ENCODE assay signal across 1 cellular context in the genomic region with DNA sequence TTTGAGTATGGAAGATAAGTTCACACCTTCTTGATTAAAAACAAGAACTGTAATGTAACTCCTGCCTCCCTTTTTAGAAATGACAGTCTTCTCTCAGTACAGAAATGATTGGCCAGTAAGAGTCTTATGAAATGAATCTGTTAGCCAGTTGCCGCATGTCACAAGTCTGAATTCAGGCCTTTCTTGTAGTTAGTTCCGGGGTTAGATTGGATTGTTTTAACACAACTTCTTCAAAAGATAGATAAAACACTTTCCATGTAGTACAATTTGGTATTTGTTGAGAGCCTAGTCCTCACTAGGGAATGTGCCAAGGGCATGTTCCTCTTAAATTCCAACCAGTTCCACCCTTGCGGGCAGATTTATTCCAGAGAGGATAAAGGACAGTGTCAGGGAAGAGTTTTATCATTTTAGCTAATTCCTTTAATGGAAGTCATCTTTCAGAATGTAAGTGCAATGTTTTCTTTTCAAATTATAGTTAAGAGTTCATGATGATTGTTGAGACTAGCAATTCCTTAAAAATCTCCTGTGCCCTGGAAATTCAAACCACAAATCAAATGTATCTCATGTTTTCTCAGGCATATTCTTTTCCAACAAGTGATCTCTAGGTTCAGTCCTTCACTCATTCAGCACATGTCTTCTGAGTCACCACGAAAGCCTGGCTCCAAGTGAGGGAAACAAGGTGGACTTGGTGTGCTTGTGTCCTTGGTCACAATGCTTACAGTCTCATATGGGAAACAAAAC.
TF ChIP-seq lines count a peak whose summit lies in the region.

No MANE protein-coding gene starts in this region.

TF ChIP-seq in GM12878, 131 proteins besides CTCF, POLR2A, EP300 and RAD21 (continued from another document and continues in another):
- TF ChIP-seq, protein P1, sequence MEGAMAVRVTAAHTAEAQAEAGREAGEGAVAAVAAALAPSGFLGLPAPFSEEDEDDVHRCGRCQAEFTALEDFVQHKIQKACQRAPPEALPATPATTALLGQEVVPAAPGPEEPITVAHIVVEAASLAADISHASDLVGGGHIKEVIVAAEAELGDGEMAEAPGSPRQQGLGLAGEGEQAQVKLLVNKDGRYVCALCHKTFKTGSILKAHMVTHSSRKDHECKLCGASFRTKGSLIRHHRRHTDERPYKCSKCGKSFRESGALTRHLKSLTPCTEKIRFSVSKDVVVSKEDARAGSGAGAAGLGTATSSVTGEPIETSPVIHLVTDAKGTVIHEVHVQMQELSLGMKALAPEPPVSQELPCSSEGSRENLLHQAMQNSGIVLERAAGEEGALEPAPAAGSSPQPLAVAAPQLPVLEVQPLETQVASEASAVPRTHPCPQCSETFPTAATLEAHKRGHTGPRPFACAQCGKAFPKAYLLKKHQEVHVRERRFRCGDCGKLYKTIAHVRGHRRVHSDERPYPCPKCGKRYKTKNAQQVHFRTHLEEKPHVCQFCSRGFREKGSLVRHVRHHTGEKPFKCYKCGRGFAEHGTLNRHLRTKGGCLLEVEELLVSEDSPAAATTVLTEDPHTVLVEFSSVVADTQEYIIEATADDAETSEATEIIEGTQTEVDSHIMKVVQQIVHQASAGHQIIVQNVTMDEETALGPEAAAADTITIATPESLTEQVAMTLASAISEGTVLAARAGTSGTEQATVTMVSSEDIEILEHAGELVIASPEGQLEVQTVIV (IDR thresholded peaks at IDR 0.05; ENCODE audit: borderline replicate concordance, partially characterized antibody), result no peak
- TF ChIP-seq, protein P2, sequence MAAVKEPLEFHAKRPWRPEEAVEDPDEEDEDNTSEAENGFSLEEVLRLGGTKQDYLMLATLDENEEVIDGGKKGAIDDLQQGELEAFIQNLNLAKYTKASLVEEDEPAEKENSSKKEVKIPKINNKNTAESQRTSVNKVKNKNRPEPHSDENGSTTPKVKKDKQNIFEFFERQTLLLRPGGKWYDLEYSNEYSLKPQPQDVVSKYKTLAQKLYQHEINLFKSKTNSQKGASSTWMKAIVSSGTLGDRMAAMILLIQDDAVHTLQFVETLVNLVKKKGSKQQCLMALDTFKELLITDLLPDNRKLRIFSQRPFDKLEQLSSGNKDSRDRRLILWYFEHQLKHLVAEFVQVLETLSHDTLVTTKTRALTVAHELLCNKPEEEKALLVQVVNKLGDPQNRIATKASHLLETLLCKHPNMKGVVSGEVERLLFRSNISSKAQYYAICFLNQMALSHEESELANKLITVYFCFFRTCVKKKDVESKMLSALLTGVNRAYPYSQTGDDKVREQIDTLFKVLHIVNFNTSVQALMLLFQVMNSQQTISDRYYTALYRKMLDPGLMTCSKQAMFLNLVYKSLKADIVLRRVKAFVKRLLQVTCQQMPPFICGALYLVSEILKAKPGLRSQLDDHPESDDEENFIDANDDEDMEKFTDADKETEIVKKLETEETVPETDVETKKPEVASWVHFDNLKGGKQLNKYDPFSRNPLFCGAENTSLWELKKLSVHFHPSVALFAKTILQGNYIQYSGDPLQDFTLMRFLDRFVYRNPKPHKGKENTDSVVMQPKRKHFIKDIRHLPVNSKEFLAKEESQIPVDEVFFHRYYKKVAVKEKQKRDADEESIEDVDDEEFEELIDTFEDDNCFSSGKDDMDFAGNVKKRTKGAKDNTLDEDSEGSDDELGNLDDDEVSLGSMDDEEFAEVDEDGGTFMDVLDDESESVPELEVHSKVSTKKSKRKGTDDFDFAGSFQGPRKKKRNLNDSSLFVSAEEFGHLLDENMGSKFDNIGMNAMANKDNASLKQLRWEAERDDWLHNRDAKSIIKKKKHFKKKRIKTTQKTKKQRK (IDR thresholded peaks at IDR 0.05; ENCODE audit: low read depth, low read length), result no peak
- TF ChIP-seq SREBF1 (IDR thresholded peaks at IDR 0.05; ENCODE audit: low read length) (0 out of 2 replicates have a peak, but pooled peaks have one; percentile 23), ASH2L (IDR thresholded peaks at IDR 0.05; ENCODE audit: borderline replicate concordance, low read depth) (no peak), DPF2 (IDR thresholded peaks at IDR 0.05) (peak; percentile 82), NR2C2 (IDR thresholded peaks at IDR 0.05; ENCODE audit: borderline replicate concordance, control insufficient read depth, insufficient read length, low read depth) (no peak), BMI1 (IDR thresholded peaks at IDR 0.05; ENCODE audit: borderline replicate concordance) (peak; percentile 44; the same call in 1 of the 2 replicates), SP1 (IDR thresholded peaks at IDR 0.05; ENCODE audit: low read depth, low read length) (no peak), IRF4 (IDR thresholded peaks at IDR 0.05; ENCODE audit: low read depth, low read length) (peak; percentile 96), RELA (IDR thresholded peaks at IDR 0.05; ENCODE audit: borderline replicate concordance, partially characterized antibody) (peak; percentile 58), TARDBP (IDR thresholded peaks at IDR 0.05; ENCODE audit: borderline replicate concordance) (no peak), FOS (IDR thresholded peaks at IDR 0.05; ENCODE audit: borderline replicate concordance, extremely low read depth, insufficient read length) (no peak), KDM1A (IDR thresholded peaks at IDR 0.05; ENCODE audit: borderline replicate concordance) (no peak), PAX8 (IDR thresholded peaks at IDR 0.05) (no peak), NFYA (IDR thresholded peaks at IDR 0.05; ENCODE audit: borderline replicate concordance, low read depth, low read length) (no peak), BRCA1 (IDR thresholded peaks at IDR 0.05; ENCODE audit: low read depth, low read length) (no peak), GABPA (IDR thresholded peaks at IDR 0.05; ENCODE audit: low read depth) (peak; percentile 73), ZNF207 (IDR thresholded peaks at IDR 0.05; ENCODE audit: borderline replicate concordance) (no peak), FOXK2 (IDR thresholded peaks at IDR 0.05) (no peak), ZNF384 (IDR thresholded peaks at IDR 0.05; ENCODE audit: borderline replicate concordance, low read depth, low read length) (no peak), SREBF2 (IDR thresholded peaks at IDR 0.05; ENCODE audit: low read length) (no peak), IKZF1 (conservative IDR thresholded peaks at IDR 0.05) (peak; percentile 34; the same call in 1 of the 2 replicates), EGR1 (IDR thresholded peaks at IDR 0.05; ENCODE audit: borderline replicate concordance in 1 of 2, low read depth in 2 of 2, low read length in 2 of 2) (no peak), YBX1 (IDR thresholded peaks at IDR 0.05) (no peak), SUPT20H (IDR thresholded peaks at IDR 0.05; ENCODE audit: borderline replicate concordance, control insufficient read depth, low read depth, low read length) (no peak), TCF3 (IDR thresholded peaks at IDR 0.05; ENCODE audit: borderline replicate concordance, insufficient read depth, low read depth, low read length) (no peak), RFX5 (IDR thresholded peaks at IDR 0.05; ENCODE audit: low read depth, low read length) (no peak), JUNB (IDR thresholded peaks at IDR 0.05) (peak; percentile 99), KAT2A (conservative IDR thresholded peaks at IDR 0.05; ENCODE audit: control insufficient read depth, low read depth, low read length) (no peak), MEF2A (IDR thresholded peaks at IDR 0.05; ENCODE audit: insufficient read depth, low read depth, low read length) (peak; percentile 99), EED (IDR thresholded peaks at IDR 0.05; ENCODE audit: low read depth) (peak; percentile 56; the same call in 1 of the 2 replicates), CREB1 (IDR thresholded peaks at IDR 0.05; ENCODE audit: low read depth) (peak; percentile 47; the same call in 1 of the 2 replicates), HDGF (IDR thresholded peaks at IDR 0.05) (no peak), SIN3A (IDR thresholded peaks at IDR 0.05; ENCODE audit: low read depth, low read length) (no peak), MEF2B (IDR thresholded peaks at IDR 0.05; ENCODE audit: partially characterized antibody, poor library complexity, severe bottlenecking) (peak; percentile 69), ZNF217 (IDR thresholded peaks at IDR 0.05) (peak; percentile 89; the same call in 1 of the 2 replicates), SIX5 (IDR thresholded peaks at IDR 0.05; ENCODE audit: low read depth, low read length, severe bottlenecking) (peak; percentile 17)
- TF ChIP-seq, protein P3, sequence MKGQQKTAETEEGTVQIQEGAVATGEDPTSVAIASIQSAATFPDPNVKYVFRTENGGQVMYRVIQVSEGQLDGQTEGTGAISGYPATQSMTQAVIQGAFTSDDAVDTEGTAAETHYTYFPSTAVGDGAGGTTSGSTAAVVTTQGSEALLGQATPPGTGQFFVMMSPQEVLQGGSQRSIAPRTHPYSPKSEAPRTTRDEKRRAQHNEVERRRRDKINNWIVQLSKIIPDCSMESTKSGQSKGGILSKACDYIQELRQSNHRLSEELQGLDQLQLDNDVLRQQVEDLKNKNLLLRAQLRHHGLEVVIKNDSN (IDR thresholded peaks at IDR 0.05; ENCODE audit: borderline replicate concordance, extremely low read length, insufficient read depth, low read depth, low read length), result no peak
- TF ChIP-seq, protein P4, sequence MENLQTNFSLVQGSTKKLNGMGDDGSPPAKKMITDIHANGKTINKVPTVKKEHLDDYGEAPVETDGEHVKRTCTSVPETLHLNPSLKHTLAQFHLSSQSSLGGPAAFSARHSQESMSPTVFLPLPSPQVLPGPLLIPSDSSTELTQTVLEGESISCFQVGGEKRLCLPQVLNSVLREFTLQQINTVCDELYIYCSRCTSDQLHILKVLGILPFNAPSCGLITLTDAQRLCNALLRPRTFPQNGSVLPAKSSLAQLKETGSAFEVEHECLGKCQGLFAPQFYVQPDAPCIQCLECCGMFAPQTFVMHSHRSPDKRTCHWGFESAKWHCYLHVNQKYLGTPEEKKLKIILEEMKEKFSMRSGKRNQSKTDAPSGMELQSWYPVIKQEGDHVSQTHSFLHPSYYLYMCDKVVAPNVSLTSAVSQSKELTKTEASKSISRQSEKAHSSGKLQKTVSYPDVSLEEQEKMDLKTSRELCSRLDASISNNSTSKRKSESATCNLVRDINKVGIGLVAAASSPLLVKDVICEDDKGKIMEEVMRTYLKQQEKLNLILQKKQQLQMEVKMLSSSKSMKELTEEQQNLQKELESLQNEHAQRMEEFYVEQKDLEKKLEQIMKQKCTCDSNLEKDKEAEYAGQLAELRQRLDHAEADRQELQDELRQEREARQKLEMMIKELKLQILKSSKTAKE (IDR thresholded peaks at IDR 0.05; ENCODE audit: low read depth, poor library complexity, severe bottlenecking), result peak; percentile 68
- TF ChIP-seq, protein P5, sequence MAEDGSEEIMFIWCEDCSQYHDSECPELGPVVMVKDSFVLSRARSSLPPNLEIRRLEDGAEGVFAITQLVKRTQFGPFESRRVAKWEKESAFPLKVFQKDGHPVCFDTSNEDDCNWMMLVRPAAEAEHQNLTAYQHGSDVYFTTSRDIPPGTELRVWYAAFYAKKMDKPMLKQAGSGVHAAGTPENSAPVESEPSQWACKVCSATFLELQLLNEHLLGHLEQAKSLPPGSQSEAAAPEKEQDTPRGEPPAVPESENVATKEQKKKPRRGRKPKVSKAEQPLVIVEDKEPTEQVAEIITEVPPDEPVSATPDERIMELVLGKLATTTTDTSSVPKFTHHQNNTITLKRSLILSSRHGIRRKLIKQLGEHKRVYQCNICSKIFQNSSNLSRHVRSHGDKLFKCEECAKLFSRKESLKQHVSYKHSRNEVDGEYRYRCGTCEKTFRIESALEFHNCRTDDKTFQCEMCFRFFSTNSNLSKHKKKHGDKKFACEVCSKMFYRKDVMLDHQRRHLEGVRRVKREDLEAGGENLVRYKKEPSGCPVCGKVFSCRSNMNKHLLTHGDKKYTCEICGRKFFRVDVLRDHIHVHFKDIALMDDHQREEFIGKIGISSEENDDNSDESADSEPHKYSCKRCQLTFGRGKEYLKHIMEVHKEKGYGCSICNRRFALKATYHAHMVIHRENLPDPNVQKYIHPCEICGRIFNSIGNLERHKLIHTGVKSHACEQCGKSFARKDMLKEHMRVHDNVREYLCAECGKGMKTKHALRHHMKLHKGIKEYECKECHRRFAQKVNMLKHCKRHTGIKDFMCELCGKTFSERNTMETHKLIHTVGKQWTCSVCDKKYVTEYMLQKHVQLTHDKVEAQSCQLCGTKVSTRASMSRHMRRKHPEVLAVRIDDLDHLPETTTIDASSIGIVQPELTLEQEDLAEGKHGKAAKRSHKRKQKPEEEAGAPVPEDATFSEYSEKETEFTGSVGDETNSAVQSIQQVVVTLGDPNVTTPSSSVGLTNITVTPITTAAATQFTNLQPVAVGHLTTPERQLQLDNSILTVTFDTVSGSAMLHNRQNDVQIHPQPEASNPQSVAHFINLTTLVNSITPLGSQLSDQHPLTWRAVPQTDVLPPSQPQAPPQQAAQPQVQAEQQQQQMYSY (CRISPR knock-in tag; IDR thresholded peaks at IDR 0.05), result no peak
- TF ChIP-seq, protein P6, sequence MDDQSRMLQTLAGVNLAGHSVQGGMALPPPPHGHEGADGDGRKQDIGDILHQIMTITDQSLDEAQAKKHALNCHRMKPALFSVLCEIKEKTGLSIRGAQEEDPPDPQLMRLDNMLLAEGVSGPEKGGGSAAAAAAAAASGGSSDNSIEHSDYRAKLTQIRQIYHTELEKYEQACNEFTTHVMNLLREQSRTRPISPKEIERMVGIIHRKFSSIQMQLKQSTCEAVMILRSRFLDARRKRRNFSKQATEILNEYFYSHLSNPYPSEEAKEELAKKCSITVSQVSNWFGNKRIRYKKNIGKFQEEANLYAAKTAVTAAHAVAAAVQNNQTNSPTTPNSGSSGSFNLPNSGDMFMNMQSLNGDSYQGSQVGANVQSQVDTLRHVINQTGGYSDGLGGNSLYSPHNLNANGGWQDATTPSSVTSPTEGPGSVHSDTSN (IDR thresholded peaks at IDR 0.05; ENCODE audit: insufficient replicate concordance, low read depth, low read length), result no peak
- TF ChIP-seq, protein P7, sequence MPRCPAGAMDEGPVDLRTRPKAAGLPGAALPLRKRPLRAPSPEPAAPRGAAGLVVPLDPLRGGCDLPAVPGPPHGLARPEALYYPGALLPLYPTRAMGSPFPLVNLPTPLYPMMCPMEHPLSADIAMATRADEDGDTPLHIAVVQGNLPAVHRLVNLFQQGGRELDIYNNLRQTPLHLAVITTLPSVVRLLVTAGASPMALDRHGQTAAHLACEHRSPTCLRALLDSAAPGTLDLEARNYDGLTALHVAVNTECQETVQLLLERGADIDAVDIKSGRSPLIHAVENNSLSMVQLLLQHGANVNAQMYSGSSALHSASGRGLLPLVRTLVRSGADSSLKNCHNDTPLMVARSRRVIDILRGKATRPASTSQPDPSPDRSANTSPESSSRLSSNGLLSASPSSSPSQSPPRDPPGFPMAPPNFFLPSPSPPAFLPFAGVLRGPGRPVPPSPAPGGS (IDR thresholded peaks at IDR 0.05; ENCODE audit: borderline replicate concordance, insufficient read depth, low read depth, low read length, poor library complexity, severe bottlenecking), result peak; percentile 26
- TF ChIP-seq, protein P8, sequence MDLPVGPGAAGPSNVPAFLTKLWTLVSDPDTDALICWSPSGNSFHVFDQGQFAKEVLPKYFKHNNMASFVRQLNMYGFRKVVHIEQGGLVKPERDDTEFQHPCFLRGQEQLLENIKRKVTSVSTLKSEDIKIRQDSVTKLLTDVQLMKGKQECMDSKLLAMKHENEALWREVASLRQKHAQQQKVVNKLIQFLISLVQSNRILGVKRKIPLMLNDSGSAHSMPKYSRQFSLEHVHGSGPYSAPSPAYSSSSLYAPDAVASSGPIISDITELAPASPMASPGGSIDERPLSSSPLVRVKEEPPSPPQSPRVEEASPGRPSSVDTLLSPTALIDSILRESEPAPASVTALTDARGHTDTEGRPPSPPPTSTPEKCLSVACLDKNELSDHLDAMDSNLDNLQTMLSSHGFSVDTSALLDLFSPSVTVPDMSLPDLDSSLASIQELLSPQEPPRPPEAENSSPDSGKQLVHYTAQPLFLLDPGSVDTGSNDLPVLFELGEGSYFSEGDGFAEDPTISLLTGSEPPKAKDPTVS (IDR thresholded peaks at IDR 0.05; ENCODE audit: low read depth, low read length), result no peak
